ENCODE assay signal across 8 cellular contexts in genomic region chr1:23567996-23568607, GRCh38. TPM values are rescaled to one million over a fixed set of nuclear protein-coding genes. Genes with fewer than 3 reads are reported as not detected.
DNase-seq lines count a peak whose midpoint lies in the region; ATAC-seq lines count a peak whose summit lies in the region.

No MANE protein-coding gene starts in this region.

- peak overlapping the region; percentile 90 for H3K4me3 Mint-ChIP-seq in stimulated activated naive CD8-positive, alpha-beta T cell treated with anti-CD3 and anti-CD28 coated beads, Interleukin-15, Interleukin-2, amounts not matched to agents 100 ng/mL and 50 ng/mL, for 24 hours
- peak overlapping the region; percentile 57 to 66 for H3K4me3 Mint-ChIP-seq in effector memory CD8-positive, alpha-beta T cell

- H3K27ac Mint-ChIP-seq in stimulated activated naive CD8-positive, alpha-beta T cell treated with anti-CD3 and anti-CD28 coated beads, Interleukin-15, Interleukin-2, amounts not matched to agents 100 ng/mL and 50 ng/mL, for 24 hours: peak overlapping the region; percentile 97
- H3K27ac Mint-ChIP-seq in effector memory CD8-positive, alpha-beta T cell: no peak overlapping the region

- no peaks in the 10 kb centered on the region for H3K9me3 Mint-ChIP-seq in stimulated activated naive CD8-positive, alpha-beta T cell treated with anti-CD3 and anti-CD28 coated beads, Interleukin-15, Interleukin-2, amounts not matched to agents 100 ng/mL and 50 ng/mL, for 24 hours
- no peaks in the 10 kb centered on the region for H3K9me3 Mint-ChIP-seq in effector memory CD8-positive, alpha-beta T cell

- H3K9ac ChIP-seq in mucosa of stomach (ENCODE audit: low read length): peak overlapping the region; percentile 70

- no peak for ATAC-seq in stimulated activated naive CD8-positive, alpha-beta T cell treated with anti-CD3 and anti-CD28 coated beads, Interleukin-15, Interleukin-2, amounts not matched to agents 100 U/mL and 50 U/mL, for 24 hours
- no peak for ATAC-seq in effector memory CD8-positive, alpha-beta T cell (replicated peaks)
- ATAC-seq in aorta (ENCODE audit: low FRiP score) (no peak), GM19395 (IDR thresholded peaks at IDR 0.05; ENCODE audit: unreplicated experiment) (no peak)

- H3K36me3 ChIP-seq in mucosa of stomach (ENCODE audit: control insufficient read depth, insufficient read depth, low read length) (no peaks in the 10 kb centered on the region), aorta (ENCODE audit: control insufficient read depth in 1 of 2, insufficient read depth in 2 of 2, low read length in 1 of 2) (no peaks in the 10 kb centered on the region)

- no peaks in the 10 kb centered on the region for H3K36me3 Mint-ChIP-seq in stimulated activated naive CD8-positive, alpha-beta T cell treated with anti-CD3 and anti-CD28 coated beads, Interleukin-15, Interleukin-2, amounts not matched to agents 100 ng/mL and 50 ng/mL, for 24 hours (ENCODE audit: low read depth)
- peaks cover 2% of the 10 kb centered on the region for H3K36me3 Mint-ChIP-seq in effector memory CD8-positive, alpha-beta T cell (ENCODE audit: insufficient read depth)

- H3K27me3 Mint-ChIP-seq in stimulated activated naive CD8-positive, alpha-beta T cell treated with anti-CD3 and anti-CD28 coated beads, Interleukin-15, Interleukin-2, amounts not matched to agents 100 ng/mL and 50 ng/mL, for 24 hours: peaks cover 32% of the 10 kb centered on the region
- H3K27me3 Mint-ChIP-seq in effector memory CD8-positive, alpha-beta T cell: peaks cover 44 to 73% of the 10 kb centered on the region in 2 donors

- peaks cover 5% of the 10 kb centered on the region for H3K27me3 ChIP-seq in mucosa of stomach (ENCODE audit: control insufficient read depth, insufficient read depth, low read length)
- H3K27me3 ChIP-seq in aorta (ENCODE audit: control insufficient read depth in 1 of 2, insufficient read depth in 2 of 2, low read length in 1 of 2): no peaks in the 10 kb centered on the region

- peaks cover 26% of the 10 kb centered on the region for H3K4me1 ChIP-seq in mucosa of stomach (ENCODE audit: control insufficient read depth, insufficient read depth, low read length)
- H3K4me1 ChIP-seq in aorta (ENCODE audit: control insufficient read depth in 1 of 2, insufficient read depth in 2 of 2, low read length in 2 of 2): peaks cover 0 to 5% of the 10 kb centered on the region in 2 donors

- no peaks in the 10 kb centered on the region for H3K9me3 ChIP-seq in mucosa of stomach (ENCODE audit: control insufficient read depth, low read length)
- H3K9me3 ChIP-seq in aorta (ENCODE audit: control insufficient read depth, low read length): no peaks in the 10 kb centered on the region

- H3K4me1 Mint-ChIP-seq in stimulated activated naive CD8-positive, alpha-beta T cell treated with anti-CD3 and anti-CD28 coated beads, Interleukin-15, Interleukin-2, amounts not matched to agents 100 ng/mL and 50 ng/mL, for 24 hours (ENCODE audit: low read depth): peaks cover 19% of the 10 kb centered on the region
- H3K4me1 Mint-ChIP-seq in effector memory CD8-positive, alpha-beta T cell (ENCODE audit: low read depth in 2 of 2): peaks cover 4 to 6% of the 10 kb centered on the region in 2 donors

- H3K27ac ChIP-seq in aorta (ENCODE audit: low read depth in 1 of 2, low read length in 2 of 2): peak overlapping the region; percentile 81 to 92

- DNase-seq in stimulated activated naive CD8-positive, alpha-beta T cell treated with anti-CD3 and anti-CD28 coated beads, Interleukin-15, Interleukin-2, amounts not matched to agents 100 U/mL and 50 U/mL, for 24 hours: no peak
- DNase-seq in effector memory CD8-positive, alpha-beta T cell: no peak
- DNase-seq in aorta: peak; percentile 60 to 83
- no peak for DNase-seq in stimulated activated CD4-positive, alpha-beta T cell treated with anti-CD3 and anti-CD28 coated beads, Interleukin-12 subunit alpha, Interleukin-12 subunit beta, amount 100 ng/mL, for 4 hours
- DNase-seq in DMS79 (lab: John Stamatoyannopoulos, UW): no peak

- H3K4me3 ChIP-seq in mucosa of stomach (ENCODE audit: low read length) (peak overlapping the region; percentile 11), aorta (ENCODE audit: low read length in 2 of 2) (peak overlapping the region; percentile 56 to 68)

- intact Hi-C loops in aorta (cut with DNase I): no loop called here

- 1% methylated on average over 64 to 66 of the region's 66 CpGs for WGBS in aorta, 2 donors

RNA-seq across cellular contexts. Expression of gene ID3, which starts 8.8 kb away (rescaled TPM):
- total RNA-seq in aorta: 100 to 1,000 TPM; 368 to 390 TPM
- polyA plus RNA-seq in aorta: 100 to 1,000 TPM; 349 to 603 TPM

RNA-seq across cellular contexts. Expression of gene E2F2, which starts 37.1 kb away (rescaled TPM):
- total RNA-seq in aorta: under 1 TPM; 0.42 to 0.96 TPM
- under 1 TPM in 1 of 2 donors, not detected in 1; 0.50 TPM for polyA plus RNA-seq in aorta

Comparison
In these comparisons a context has a peak if more than half of its experiments do, and no peak if none do; other contexts are left out.
1. DNase-seq: peak in aorta (2 of 2); none in stimulated activated naive CD8-positive, alpha-beta T cell treated with anti-CD3 and anti-CD28 coated beads, Interleukin-15, Interleukin-2, amounts not matched to agents 100 U/mL and 50 U/mL, for 24 hours (single experiment), effector memory CD8-positive, alpha-beta T cell (0 of 3), stimulated activated CD4-positive, alpha-beta T cell treated with anti-CD3 and anti-CD28 coated beads, Interleukin-12 subunit alpha, Interleukin-12 subunit beta, amount 100 ng/mL, for 4 hours (single experiment) and DMS79 (single experiment).